26 cellular contexts compared by ENCODE assay signal in the genomic region with DNA sequence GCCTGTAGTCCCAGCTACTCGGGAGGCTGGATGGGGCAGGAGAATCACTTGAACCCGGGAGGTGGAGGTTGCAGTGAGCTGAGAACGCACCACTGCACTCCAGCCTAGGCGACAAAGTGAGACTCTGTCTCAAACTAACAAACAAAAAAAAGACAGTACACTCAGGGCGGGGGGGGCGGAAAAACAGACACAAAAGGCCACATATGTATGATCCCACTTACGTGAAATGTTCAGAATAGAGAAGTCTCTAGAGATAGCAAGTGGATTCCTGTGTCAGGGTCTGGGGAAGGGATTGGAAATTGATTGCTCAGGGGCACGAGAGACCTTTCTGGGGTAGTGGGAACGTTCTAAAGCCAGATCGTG. TPM values are rescaled to one million over a fixed set of nuclear protein-coding genes. Genes with fewer than 3 reads are reported as not detected.
"Had no signal": no experiment of that assay in that cellular context is flagged by ENCODE, and none has a peak within 500 bp of the region (broad histone marks: within the 10 kb centered on the region; RNA-seq: fewer than 3 reads in every experiment).

No MANE protein-coding gene starts in this region.

- H3K9ac ChIP-seq: SK-N-SH had no signal

- H3K27me3 ChIP-seq: colonic mucosa, upper lobe of left lung had no signal

- H3K4me3 ChIP-seq: colonic mucosa, left ventricle myocardium inferior, sigmoid colon, thoracic aorta, upper lobe of left lung had no signal

- ATAC-seq: naive thymus-derived CD8-positive, alpha-beta T cell had no signal

- H3K36me3 Mint-ChIP-seq: activated naive CD8-positive, alpha-beta T cell treated with anti-CD3 and anti-CD28 coated beads for 36 hours; mesothelial cell of epicardium had no signal

- H3K36me3 ChIP-seq: colonic mucosa, left ventricle myocardium inferior, sigmoid colon, thoracic aorta, upper lobe of left lung had no signal

- H3K4me2 ChIP-seq: SK-N-SH had no signal

- H3K4me1 ChIP-seq: colonic mucosa, left ventricle myocardium inferior, sigmoid colon, upper lobe of left lung had no signal

- H3K4me3 Mint-ChIP-seq: activated CD4-positive, alpha-beta T cell treated with anti-CD3 and anti-CD28 coated beads for 36 hours; activated naive CD8-positive, alpha-beta T cell treated with anti-CD3 and anti-CD28 coated beads for 36 hours; activated T-cell treated with anti-CD3 and anti-CD28 coated beads, Interleukin-2, amount 50 U/mL, for 24 hours; mesothelial cell of epicardium; naive thymus-derived CD8-positive, alpha-beta T cell; stimulated activated naive B cell treated with anti-CD40 and anti-IgM and Interleukin-4, amounts not matched to agents 10 μg/mL and 1 μg/mL and 100 μg/mL, for 72 hours; T-helper 2 cell treated with Interferon-gamma antibody and Interleukin-4, amounts not matched to agents 5 μg/mL and 100 μg/mL, for 36 hours had no signal

- H3K27me3 Mint-ChIP-seq: activated CD4-positive, alpha-beta T cell treated with anti-CD3 and anti-CD28 coated beads for 36 hours; activated T-cell treated with anti-CD3 and anti-CD28 coated beads, Interleukin-2, amount 50 U/mL, for 24 hours had no signal

- H3K9me2 ChIP-seq: SK-N-SH had no signal

- H3K9me3 ChIP-seq: colonic mucosa, sigmoid colon, SK-N-SH, thoracic aorta, upper lobe of left lung had no signal

- DNase-seq: activated CD4-positive, alpha-beta T cell treated with anti-CD3 and anti-CD28 coated beads for 36 hours; activated CD4-positive, alpha-beta T cell treated with anti-CD3 and anti-CD28 coated beads, Interleukin-2, amount 50 U/mL, for 4 hours; activated naive CD4-positive, alpha-beta T cell; activated naive CD8-positive, alpha-beta T cell treated with anti-CD3 and anti-CD28 coated beads for 36 hours; activated T-cell treated with anti-CD3 and anti-CD28 coated beads, Interleukin-2, amount 50 U/mL, for 24 hours; colonic mucosa; foreskin fibroblast; left ventricle myocardium inferior; naive thymus-derived CD8-positive, alpha-beta T cell; SK-N-SH; stimulated activated CD4-positive, alpha-beta T cell treated with anti-CD3 and anti-CD28 coated beads, Interleukin-2, amount 100 ng/mL, for 48 hours; stimulated activated CD8-positive, alpha-beta memory T cell treated with anti-CD3 and anti-CD28 coated beads, Interleukin-4, amount 100 ng/mL, for 48 hours; stimulated activated naive B cell treated with anti-CD40 and anti-IgM and Interleukin-4, amounts not matched to agents 10 μg/mL and 1 μg/mL and 100 μg/mL, for 72 hours had no signal

- H3K27ac Mint-ChIP-seq: activated CD4-positive, alpha-beta T cell treated with anti-CD3 and anti-CD28 coated beads for 36 hours; activated naive CD8-positive, alpha-beta T cell treated with anti-CD3 and anti-CD28 coated beads for 36 hours; activated T-cell treated with anti-CD3 and anti-CD28 coated beads, Interleukin-2, amount 50 U/mL, for 24 hours; activated T-helper 2 cell treated with anti-CD3 and anti-CD28 coated beads, Interferon-gamma antibody, Interleukin-2, Interleukin-4, amounts not matched to agents 10 μg/mL and 5 μg/mL and 100 μg/mL, durations not matched to agents 14 hours and 24 hours and 36 hours; mesothelial cell of epicardium; T-helper 2 cell treated with Interferon-gamma antibody and Interleukin-4, amounts not matched to agents 5 μg/mL and 100 μg/mL, for 36 hours had no signal

- H3K27ac ChIP-seq: colonic mucosa, left ventricle myocardium inferior, sigmoid colon, thoracic aorta, upper lobe of left lung, VCaP had no signal

- H3K4me1 Mint-ChIP-seq: activated CD4-positive, alpha-beta T cell treated with anti-CD3 and anti-CD28 coated beads for 36 hours; mesothelial cell of epicardium had no signal

RNA-seq across cellular contexts. Expression of a gene that starts 9.0 kb away (rescaled TPM):
- total RNA-seq: activated CD4-positive, alpha-beta T cell treated with anti-CD3 and anti-CD28 coated beads for 36 hours; activated naive CD8-positive, alpha-beta T cell treated with anti-CD3 and anti-CD28 coated beads for 36 hours; activated T-helper 2 cell treated with anti-CD3 and anti-CD28 coated beads, Interferon-gamma antibody, Interleukin-2, Interleukin-4, amounts not matched to agents 10 μg/mL and 5 μg/mL and 100 μg/mL, durations not matched to agents 14 hours and 24 hours and 36 hours; astrocyte; colonic mucosa; epithelial cell of proximal tubule; fibroblast of lung; glomerular endothelial cell; left ventricle myocardium inferior; lung microvascular endothelial cell; mesothelial cell of epicardium; naive thymus-derived CD8-positive, alpha-beta T cell; renal cortical epithelial cell; sigmoid colon; thoracic aorta; upper lobe of left lung had no signal
- polyA plus RNA-seq: fibroblast of lung; naive thymus-derived CD8-positive, alpha-beta T cell; SK-N-SH had no signal

RNA-seq across cellular contexts. Expression of a gene that starts 32.6 kb away (rescaled TPM):
- polyA plus RNA-seq: naive thymus-derived CD8-positive, alpha-beta T cell had no signal

RNA-seq across cellular contexts. Expression of a gene that starts 33.7 kb away (rescaled TPM):
- total RNA-seq: activated CD4-positive, alpha-beta T cell treated with anti-CD3 and anti-CD28 coated beads for 36 hours; activated naive CD8-positive, alpha-beta T cell treated with anti-CD3 and anti-CD28 coated beads for 36 hours; activated T-helper 2 cell treated with anti-CD3 and anti-CD28 coated beads, Interferon-gamma antibody, Interleukin-2, Interleukin-4, amounts not matched to agents 10 μg/mL and 5 μg/mL and 100 μg/mL, durations not matched to agents 14 hours and 24 hours and 36 hours; astrocyte; colonic mucosa; epithelial cell of proximal tubule; fibroblast of lung; glomerular endothelial cell; left ventricle myocardium inferior; lung microvascular endothelial cell; mesothelial cell of epicardium; naive thymus-derived CD8-positive, alpha-beta T cell; renal cortical epithelial cell; sigmoid colon; thoracic aorta; upper lobe of left lung had no signal
- polyA plus RNA-seq: fibroblast of lung; naive thymus-derived CD8-positive, alpha-beta T cell; sigmoid colon; SK-N-SH had no signal

RNA-seq across cellular contexts. Expression of a gene that starts 49.3 kb away (rescaled TPM):
- total RNA-seq: activated CD4-positive, alpha-beta T cell treated with anti-CD3 and anti-CD28 coated beads for 36 hours; activated naive CD8-positive, alpha-beta T cell treated with anti-CD3 and anti-CD28 coated beads for 36 hours; activated T-helper 2 cell treated with anti-CD3 and anti-CD28 coated beads, Interferon-gamma antibody, Interleukin-2, Interleukin-4, amounts not matched to agents 10 μg/mL and 5 μg/mL and 100 μg/mL, durations not matched to agents 14 hours and 24 hours and 36 hours; colonic mucosa; epithelial cell of proximal tubule; fibroblast of lung; glomerular endothelial cell; left ventricle myocardium inferior; lung microvascular endothelial cell; mesothelial cell of epicardium; naive thymus-derived CD8-positive, alpha-beta T cell; renal cortical epithelial cell; sigmoid colon; thoracic aorta had no signal
- polyA plus RNA-seq: fibroblast of lung; naive thymus-derived CD8-positive, alpha-beta T cell; sigmoid colon had no signal
